In genomic region chr9:132354645-132355355, GRCh38 we compare ENCODE assay signal across 1 cellular context.
TF ChIP-seq lines count a peak whose summit lies in the region.

Gene SETX (minus strand): TSS chr9:132354986. CDS start chr9:132349428, 5,558 bp downstream.

TF ChIP-seq in HEK293, 187 proteins besides CTCF, POLR2A, EP300 and RAD21 (continued from another document):
- TF ChIP-seq ZSCAN5A (tag by site-specific recombination; IDR thresholded peaks at IDR 0.05): peak; percentile 95
- TF ChIP-seq ZFP69B (tag by site-specific recombination; IDR thresholded peaks at IDR 0.05): 0 out of 2 replicates have a peak, but pooled peaks have one; percentile 42
- TF ChIP-seq ZNF37A (tag by site-specific recombination; IDR thresholded peaks at IDR 0.05): no peak
- no peak for TF ChIP-seq ZNF112 (tag by site-specific recombination; IDR thresholded peaks at IDR 0.05)
- peak; percentile 72 for TF ChIP-seq YY1 (tag by site-specific recombination; IDR thresholded peaks at IDR 0.05)
- TF ChIP-seq BCL6B (tag by site-specific recombination; IDR thresholded peaks at IDR 0.05): no peak
- TF ChIP-seq HOXC10 (CRISPR knock-in tag; IDR thresholded peaks at IDR 0.05): no peak
- TF ChIP-seq ZNF239 (tag by site-specific recombination; IDR thresholded peaks at IDR 0.05): 0 out of 2 replicates have a peak, but pooled peaks have one; percentile 32
- no peak for TF ChIP-seq ZNF624 (tag by site-specific recombination; IDR thresholded peaks at IDR 0.05)
- TF ChIP-seq ZNF660 (tag by site-specific recombination; IDR thresholded peaks at IDR 0.05): peak; percentile 44; the same call in 1 of the 2 replicates
- TF ChIP-seq ZNF175 (tag by site-specific recombination; IDR thresholded peaks at IDR 0.05): no peak
- peak; percentile 36; the same call in 1 of the 2 replicates for TF ChIP-seq ZNF610 (tag by site-specific recombination; IDR thresholded peaks at IDR 0.05; ENCODE audit: borderline replicate concordance)
- TF ChIP-seq ZNF157 (tag by site-specific recombination; IDR thresholded peaks at IDR 0.05): no peak
- TF ChIP-seq ZNF362 (tag by site-specific recombination; IDR thresholded peaks at IDR 0.05): no peak
- TF ChIP-seq GFI1B (tag by site-specific recombination; IDR thresholded peaks at IDR 0.05): no peak
- TF ChIP-seq ZNF133 (tag by site-specific recombination; IDR thresholded peaks at IDR 0.05): no peak
- peak; percentile 65 for TF ChIP-seq YY2 (tag by site-specific recombination; IDR thresholded peaks at IDR 0.05)
- TF ChIP-seq ZNF274 (IDR thresholded peaks at IDR 0.05; ENCODE audit: low read length): no peak
- TF ChIP-seq ZNF274 (tag by site-specific recombination; IDR thresholded peaks at IDR 0.05; ENCODE audit: borderline replicate concordance): no peak
- TF ChIP-seq ZNF501 (tag by site-specific recombination; IDR thresholded peaks at IDR 0.05): peak; percentile 76
- peak; percentile 73 for TF ChIP-seq KLF9 (tag by site-specific recombination; IDR thresholded peaks at IDR 0.05; ENCODE audit: low read depth)
- TF ChIP-seq ZNF571 (tag by site-specific recombination; IDR thresholded peaks at IDR 0.05): no peak
- TF ChIP-seq ZNF148 (tag by site-specific recombination; IDR thresholded peaks at IDR 0.05; ENCODE audit: borderline replicate concordance): no peak
- TF ChIP-seq ZNF174 (tag by site-specific recombination; IDR thresholded peaks at IDR 0.05): no peak
- peak; percentile 34; the same call in 1 of the 2 replicates for TF ChIP-seq ZNF843 (tag by site-specific recombination; IDR thresholded peaks at IDR 0.05)
- TF ChIP-seq ZNF449 (tag by site-specific recombination; IDR thresholded peaks at IDR 0.05): peak; percentile 25; the same call in 1 of the 2 replicates
- TF ChIP-seq ZFP3 (tag by site-specific recombination; IDR thresholded peaks at IDR 0.05; ENCODE audit: low read depth): no peak
- TF ChIP-seq ZNF830 (tag by site-specific recombination; IDR thresholded peaks at IDR 0.05; ENCODE audit: low read depth): no peak
- peak; percentile 43 for TF ChIP-seq ZNF792 (tag by site-specific recombination; IDR thresholded peaks at IDR 0.05)
- peak; percentile 49; the same call in 1 of the 2 replicates for TF ChIP-seq ZNF600 (tag by site-specific recombination; IDR thresholded peaks at IDR 0.05)
- peak; percentile 86 for TF ChIP-seq SP3 (tag by site-specific recombination; IDR thresholded peaks at IDR 0.05)
- TF ChIP-seq HOXD13 (CRISPR knock-in tag; IDR thresholded peaks at IDR 0.05; ENCODE audit: borderline replicate concordance): no peak
- TF ChIP-seq ZBTB21 (tag by site-specific recombination; IDR thresholded peaks at IDR 0.05): no peak
- no peak for TF ChIP-seq OVOL3 (tag by site-specific recombination; IDR thresholded peaks at IDR 0.05)
- TF ChIP-seq ZXDB (tag by site-specific recombination; IDR thresholded peaks at IDR 0.05): peak; percentile 69
- TF ChIP-seq ZNF26 (tag by site-specific recombination; IDR thresholded peaks at IDR 0.05): no peak
- TF ChIP-seq ZNF654 (tag by site-specific recombination; IDR thresholded peaks at IDR 0.05; ENCODE audit: low read depth): no peak
- TF ChIP-seq ZNF335 (tag by site-specific recombination; conservative IDR thresholded peaks at IDR 0.05): peak; percentile 5; the same call in 1 of the 2 replicates
- 0 out of 2 replicates have a peak, but pooled peaks have one; percentile 17 for TF ChIP-seq INSM2 (tag by site-specific recombination; IDR thresholded peaks at IDR 0.05)
